In genomic region chr2:227308784-227309183, GRCh38 we compare ENCODE assay signal across 13 cellular contexts. TPM values are rescaled to one million over a fixed set of nuclear protein-coding genes. Genes with fewer than 3 reads are reported as not detected.
A peak's percentile ranks its signal among the peaks of the same experiment; 100 is the strongest.
DNase-seq lines count a peak whose midpoint lies in the region; ATAC-seq and TF ChIP-seq lines count a peak whose summit lies in the region.
"Had no signal": no experiment of that assay in that cellular context is flagged by ENCODE, and none has a peak within 500 bp of the region (broad histone marks: within the 10 kb centered on the region; RNA-seq: fewer than 3 reads in every experiment).

No MANE protein-coding gene starts in this region.

- no peak overlapping the region for H3K4me3 ChIP-seq in cardiac fibroblast (replicated peaks in 1 of 2; ENCODE audit: low read depth in 2 of 2, low read length in 2 of 2)

- no peaks in the 10 kb centered on the region for H3K9me3 Mint-ChIP-seq in activated CD4-positive, alpha-beta memory T cell treated with anti-CD3 and anti-CD28 coated beads for 36 hours
- no peaks in the 10 kb centered on the region for H3K9me3 Mint-ChIP-seq in activated naive CD8-positive, alpha-beta T cell treated with anti-CD3 and anti-CD28 coated beads for 36 hours

- ATAC-seq in GM18502 (IDR thresholded peaks at IDR 0.05; ENCODE audit: poor library complexity, unreplicated experiment) (peak; percentile 92), GM21381 (IDR thresholded peaks at IDR 0.05; ENCODE audit: unreplicated experiment) (peak; percentile 69), HG03066 (IDR thresholded peaks at IDR 0.05; ENCODE audit: low read depth, unreplicated experiment) (peak; percentile 95)

- no peak overlapping the region for H3K27ac Mint-ChIP-seq in activated CD4-positive, alpha-beta memory T cell treated with anti-CD3 and anti-CD28 coated beads for 36 hours
- no peak overlapping the region for H3K27ac Mint-ChIP-seq in activated naive CD8-positive, alpha-beta T cell treated with anti-CD3 and anti-CD28 coated beads for 36 hours
- H3K27ac Mint-ChIP-seq: CD14-positive monocyte had no signal

- peaks cover 4% of the 10 kb centered on the region for H3K27me3 Mint-ChIP-seq in activated CD4-positive, alpha-beta memory T cell treated with anti-CD3 and anti-CD28 coated beads for 36 hours
- no peaks in the 10 kb centered on the region for H3K27me3 Mint-ChIP-seq in activated naive CD8-positive, alpha-beta T cell treated with anti-CD3 and anti-CD28 coated beads for 36 hours

- DNase-seq in cardiac fibroblast (ENCODE audit: low read depth in 2 of 2): peak; percentile 12 to 46
- no peak for DNase-seq in activated CD4-positive, alpha-beta memory T cell treated with anti-CD3 and anti-CD28 coated beads for 36 hours
- no peak for DNase-seq in COLO668 (lab: John Stamatoyannopoulos, UW; ENCODE audit: unreplicated experiment)
- DNase-seq in activated naive CD8-positive, alpha-beta T cell treated with anti-CD3 and anti-CD28 coated beads for 36 hours: no peak
- DNase-seq in NCI-H1417 treated with DMSO at 0.1 percent for 48 hours (lab: John Stamatoyannopoulos, UW): no peak
- DNase-seq: activated effector memory CD4-positive, alpha-beta T cell treated with Interleukin-2 at 50 U/mL for 16 hours; effector CD4-positive, alpha-beta T cell; KG1; NCI-H774 had no signal

- no peaks in the 10 kb centered on the region for H3K36me3 Mint-ChIP-seq in activated CD4-positive, alpha-beta memory T cell treated with anti-CD3 and anti-CD28 coated beads for 36 hours
- H3K36me3 Mint-ChIP-seq in activated naive CD8-positive, alpha-beta T cell treated with anti-CD3 and anti-CD28 coated beads for 36 hours: no peaks in the 10 kb centered on the region
- H3K36me3 Mint-ChIP-seq: CD14-positive monocyte had no signal

- POLR2A ChIA-PET in activated CD4-positive, alpha-beta memory T cell treated with anti-CD3 and anti-CD28 coated beads for 36 hours (lab: Charles Lee): no interaction called here

- no peak for TF ChIP-seq CTCF in cardiac fibroblast (IDR thresholded peaks at IDR 0.05; ENCODE audit: low read depth, low read length)

- no peaks in the 10 kb centered on the region for H3K4me1 Mint-ChIP-seq in activated CD4-positive, alpha-beta memory T cell treated with anti-CD3 and anti-CD28 coated beads for 36 hours (ENCODE audit: low read depth)
- H3K4me1 Mint-ChIP-seq in activated naive CD8-positive, alpha-beta T cell treated with anti-CD3 and anti-CD28 coated beads for 36 hours: no peaks in the 10 kb centered on the region
- H3K4me1 Mint-ChIP-seq: CD14-positive monocyte had no signal

- CTCF ChIA-PET in activated CD4-positive, alpha-beta memory T cell treated with anti-CD3 and anti-CD28 coated beads for 36 hours (lab: Charles Lee): no interaction called here

- intact Hi-C loops in activated CD4-positive, alpha-beta memory T cell treated with anti-CD3 and anti-CD28 coated beads for 36 hours (cut with micrococcal nuclease): no loop called here

- no peak overlapping the region for H3K4me3 Mint-ChIP-seq in activated CD4-positive, alpha-beta memory T cell treated with anti-CD3 and anti-CD28 coated beads for 36 hours
- no peak overlapping the region for H3K4me3 Mint-ChIP-seq in activated naive CD8-positive, alpha-beta T cell treated with anti-CD3 and anti-CD28 coated beads for 36 hours
- H3K4me3 Mint-ChIP-seq: CD14-positive monocyte had no signal

RNA-seq across cellular contexts. Expression of gene MFF, which starts 16.3 kb away (rescaled TPM):
- total RNA-seq in activated CD4-positive, alpha-beta memory T cell treated with anti-CD3 and anti-CD28 coated beads for 36 hours: 10 to 100 TPM; 73.2 to 74.1 TPM
- 10 to 100 TPM; 69.7 to 72.5 TPM for total RNA-seq in activated naive CD8-positive, alpha-beta T cell treated with anti-CD3 and anti-CD28 coated beads for 36 hours

Comparison
In these comparisons a context has a peak if more than half of its experiments do, and no peak if none do; other contexts are left out.
1. DNase-seq: peak in cardiac fibroblast (2 of 2); none in activated CD4-positive, alpha-beta memory T cell treated with anti-CD3 and anti-CD28 coated beads for 36 hours (single experiment), COLO668 (single experiment), activated naive CD8-positive, alpha-beta T cell treated with anti-CD3 and anti-CD28 coated beads for 36 hours (single experiment) and NCI-H1417 treated with DMSO at 0.1 percent for 48 hours (single experiment).
2. Peak in every context shown above with its lines, with median percentiles within 50 percentile points of each other: ATAC-seq.